15 cellular contexts compared by ENCODE assay signal in genomic region chr7:92723205-92723604, GRCh38.
A peak's percentile ranks its signal among the peaks of the same experiment; 100 is the strongest.
DNase-seq lines count a peak whose midpoint lies in the region; ATAC-seq and TF ChIP-seq lines count a peak whose summit lies in the region.
"Had no signal": no experiment of that assay in that cellular context is flagged by ENCODE, and none has a peak within 500 bp of the region (broad histone marks: within the 10 kb centered on the region; RNA-seq: fewer than 3 reads in every experiment).

No MANE protein-coding gene starts in this region.

- H3K9ac ChIP-seq in KMS-11: no peak overlapping the region

- H4K20me1 ChIP-seq in KMS-11 (ENCODE audit: insufficient read depth): no peaks in the 10 kb centered on the region

- H3K4me3 Mint-ChIP-seq in naive thymus-derived CD4-positive, alpha-beta T cell: no peak overlapping the region

- H3K4me1 Mint-ChIP-seq in naive thymus-derived CD4-positive, alpha-beta T cell: peaks cover 17 to 75% (median 31%) of the 10 kb centered on the region in 7 donors

- peak; percentile 37 for ATAC-seq in omental fat pad (ENCODE audit: low FRiP score)
- no peak for ATAC-seq in naive thymus-derived CD4-positive, alpha-beta T cell
- ATAC-seq: K562 had no signal

- H3K9me3 Mint-ChIP-seq in naive thymus-derived CD4-positive, alpha-beta T cell: no peaks in the 10 kb centered on the region

- H3K27me3 ChIP-seq in ACC112 (ENCODE audit: insufficient read depth, low read length) (no peaks in the 10 kb centered on the region), KMS-11 (ENCODE audit: insufficient read depth, low read depth) (no peaks in the 10 kb centered on the region)
- H3K27me3 ChIP-seq in naive thymus-derived CD4-positive, alpha-beta T cell (ENCODE audit: control insufficient read depth in 2 of 2, insufficient read depth in 2 of 2, low read length in 2 of 2): no peaks in the 10 kb centered on the region
- H3K27me3 ChIP-seq: foreskin keratinocyte had no signal

- no peak for TF ChIP-seq CTCF in KMS-11 (conservative IDR thresholded peaks at IDR 0.05; ENCODE audit: low read depth, low read length)
- TF ChIP-seq CTCF in omental fat pad (IDR thresholded peaks at IDR 0.05): no peak

- peak; percentile 56 for DNase-seq in dermis blood vessel endothelial cell
- no peak for DNase-seq in omental fat pad (ENCODE audit: low spot score)
- no peak for DNase-seq in KBM-7
- no peak for DNase-seq in naive thymus-derived CD4-positive, alpha-beta T cell
- DNase-seq in DMS153 (lab: John Stamatoyannopoulos, UW): no peak
- no peak for DNase-seq in head of caudate nucleus
- DNase-seq: activated CD4-positive, alpha-beta T cell treated with anti-CD3 and anti-CD28 coated beads for 48 hours; activated effector memory CD4-positive, alpha-beta T cell treated with Interleukin-2 at 50 U/mL for 16 hours; caudate nucleus; foreskin keratinocyte; NCI-H2081; stimulated activated CD8-positive, alpha-beta memory T cell treated with anti-CD3 and anti-CD28 coated beads, Interleukin-4, amount 100 ng/mL, for 48 hours had no signal

- H3K4me1 ChIP-seq in ACC112 (ENCODE audit: control insufficient read depth, insufficient read depth, low read length, unreplicated experiment) (peaks cover 40% of the 10 kb centered on the region), KMS-11 (ENCODE audit: low read depth, poor library complexity, severe bottlenecking) (peaks cover 98% of the 10 kb centered on the region)
- H3K4me1 ChIP-seq in naive thymus-derived CD4-positive, alpha-beta T cell (ENCODE audit: control insufficient read depth in 2 of 2, insufficient read depth in 2 of 2, low read length in 2 of 2): peaks cover 9 to 14% of the 10 kb centered on the region in 2 donors

- peaks cover 9 to 46% (median 24%) of the 10 kb centered on the region in 5 donors for H3K36me3 Mint-ChIP-seq in naive thymus-derived CD4-positive, alpha-beta T cell

- H3K4me3 ChIP-seq in ACC112 (ENCODE audit: low read depth, low read length) (peak overlapping the region; percentile 43; the same call in 1 of the 2 replicates), KMS-11 (IDR thresholded peaks at IDR 0.05; ENCODE audit: insufficient read depth, low read depth, low read length) (no peak overlapping the region)
- H3K4me3 ChIP-seq in naive thymus-derived CD4-positive, alpha-beta T cell (ENCODE audit: low read length): no peak overlapping the region
- H3K4me3 ChIP-seq: K562 had no signal

- POLR2A ChIA-PET in naive thymus-derived CD4-positive, alpha-beta T cell (lab: Charles Lee): no interaction called here

- intact Hi-C loops in naive thymus-derived CD4-positive, alpha-beta T cell (cut with micrococcal nuclease): no loop called here
- intact Hi-C loops in head of caudate nucleus (cut with DNase I): loop anchor here (5.0 kb wide), 1 partner anchor 34 kb away; no protein-coding TSS in a partner anchor

- H3K27me3 Mint-ChIP-seq in naive thymus-derived CD4-positive, alpha-beta T cell: no peaks in the 10 kb centered on the region

- H3K27ac Mint-ChIP-seq in naive thymus-derived CD4-positive, alpha-beta T cell: no peak overlapping the region

- H3K4me2 ChIP-seq in KMS-11: peak overlapping the region; percentile 66

- H2AFZ ChIP-seq in ACC112 (ENCODE audit: low read length, unreplicated experiment): no peak overlapping the region
- H2AFZ ChIP-seq in KMS-11 (ENCODE audit: low read depth): no peak overlapping the region

- H3K79me2 ChIP-seq in ACC112 (ENCODE audit: control insufficient read depth, insufficient read depth, low read length, unreplicated experiment): peaks cover 60% of the 10 kb centered on the region
- H3K79me2 ChIP-seq in KMS-11 (ENCODE audit: insufficient read depth, low read depth): peaks cover 96% of the 10 kb centered on the region

- H3K27ac ChIP-seq in ACC112 (ENCODE audit: low read depth, low read length): peak overlapping the region; percentile 72
- peak overlapping the region; percentile 76 for H3K27ac ChIP-seq in KMS-11
- no peak overlapping the region for H3K27ac ChIP-seq in naive thymus-derived CD4-positive, alpha-beta T cell (ENCODE audit: low read depth, low read length)
- H3K27ac ChIP-seq: foreskin keratinocyte had no signal

- no peaks in the 10 kb centered on the region for H3K9me3 ChIP-seq in naive thymus-derived CD4-positive, alpha-beta T cell (ENCODE audit: control insufficient read depth in 2 of 3, low read length in 3 of 3)

- CTCF ChIA-PET in naive thymus-derived CD4-positive, alpha-beta T cell (lab: Charles Lee): no interaction called here

- peaks cover 14% of the 10 kb centered on the region for H3K36me3 ChIP-seq in ACC112 (ENCODE audit: insufficient read depth, low read length)
- peaks cover 16% of the 10 kb centered on the region; the same call in 1 of the 2 replicates for H3K36me3 ChIP-seq in KMS-11 (ENCODE audit: insufficient read depth)
- peaks cover 5 to 17% (median 6%) of the 10 kb centered on the region in 3 experiments for H3K36me3 ChIP-seq in naive thymus-derived CD4-positive, alpha-beta T cell (ENCODE audit: control insufficient read depth in 2 of 3, insufficient read depth in 3 of 3, low read length in 3 of 3)

- in situ Hi-C loops in KBM-7 (cut with MboI; ENCODE audit: low pct_unique_long_range_greater_than_20kb, low sequenced_read_pairs): no loop called here
